In genomic region chr3:148718982-148719862, GRCh38 we compare ENCODE assay signal across 9 cellular contexts. TPM values are rescaled to one million over a fixed set of nuclear protein-coding genes. Genes with fewer than 3 reads are reported as not detected.
DNase-seq lines count a peak whose midpoint lies in the region; ATAC-seq and TF ChIP-seq lines count a peak whose summit lies in the region.
"Had no signal": no experiment of that assay in that cellular context is flagged by ENCODE, and none has a peak within 500 bp of the region (broad histone marks: within the 10 kb centered on the region; RNA-seq: fewer than 3 reads in every experiment).

No MANE protein-coding gene starts in this region.

- 46 to 51% methylated on average over 7 of the region's 7 CpGs for WGBS in thyroid gland, 2 donors

- no peaks in the 10 kb centered on the region for H3K4me1 ChIP-seq in CD4-positive, alpha-beta memory T cell (ENCODE audit: insufficient read depth, low read length)
- H3K4me1 ChIP-seq in thyroid gland = no peaks in the 10 kb centered on the region

- no peaks in the 10 kb centered on the region for H3K27me3 Mint-ChIP-seq in neural crest cell (ENCODE audit: low read depth)
- no peaks in the 10 kb centered on the region for H3K27me3 Mint-ChIP-seq in CD4-positive, alpha-beta memory T cell
- H3K27me3 Mint-ChIP-seq: activated naive CD4-positive, alpha-beta T cell treated with anti-CD3 and anti-CD28 coated beads, Interleukin-2, amount 50 U/mL, for 24 hours had no signal

- no peak overlapping the region for H3K27ac ChIP-seq in CD4-positive, alpha-beta memory T cell (ENCODE audit: low read depth, low read length)
- H3K27ac ChIP-seq in thyroid gland = no peak overlapping the region

- H3K27me3 ChIP-seq in CD4-positive, alpha-beta memory T cell (ENCODE audit: insufficient read depth, low read length) = no peaks in the 10 kb centered on the region
- no peaks in the 10 kb centered on the region for H3K27me3 ChIP-seq in thyroid gland

- TF ChIP-seq CTCF in cardiac fibroblast (IDR thresholded peaks at IDR 0.05; ENCODE audit: low read depth, low read length) (peak; percentile 53), neural crest cell (conservative IDR thresholded peaks at IDR 0.05) (peak; percentile 59), thyroid gland (IDR thresholded peaks at IDR 0.05) (no peak)

- peak; percentile 49 for DNase-seq in DMS53 (lab: John Stamatoyannopoulos, UW)
- DNase-seq in LHCN-M2 (ENCODE audit: low read depth) = peak; percentile 35
- DNase-seq in cardiac fibroblast (ENCODE audit: low read depth in 2 of 2) = peak; percentile 44 to 58
- no peak for DNase-seq in neural crest cell (ENCODE audit: low read depth, low spot score)
- DNase-seq in CD4-positive, alpha-beta memory T cell = no peak
- DNase-seq in thyroid gland = no peak

- TF ChIP-seq POLR2A in thyroid gland (IDR thresholded peaks at IDR 0.05) = no peak

- no peaks in the 10 kb centered on the region for H3K36me3 Mint-ChIP-seq in neural crest cell (ENCODE audit: low read depth)
- H3K36me3 Mint-ChIP-seq in CD4-positive, alpha-beta memory T cell = no peaks in the 10 kb centered on the region
- H3K36me3 Mint-ChIP-seq: activated naive CD4-positive, alpha-beta T cell treated with anti-CD3 and anti-CD28 coated beads, Interleukin-2, amount 50 U/mL, for 24 hours had no signal

- CTCF ChIA-PET in CD4-positive, alpha-beta memory T cell (lab: Charles Lee; ENCODE audit: partially characterized antibody) = no interaction called here

- intact Hi-C loops in CD4-positive, alpha-beta memory T cell (cut with micrococcal nuclease) = no loop called here
- intact Hi-C loops in thyroid gland (cut with DNase I) = no loop called here

- H3K9me3 ChIP-seq in CD4-positive, alpha-beta memory T cell (ENCODE audit: control insufficient read depth in 1 of 2, low read length in 2 of 2) = no peaks in the 10 kb centered on the region
- H3K9me3 ChIP-seq in thyroid gland = no peaks in the 10 kb centered on the region

- H3K27ac Mint-ChIP-seq in neural crest cell (ENCODE audit: unreplicated experiment) = no peak overlapping the region
- H3K27ac Mint-ChIP-seq in CD4-positive, alpha-beta memory T cell = no peak overlapping the region
- H3K27ac Mint-ChIP-seq: activated naive CD4-positive, alpha-beta T cell treated with anti-CD3 and anti-CD28 coated beads, Interleukin-2, amount 50 U/mL, for 24 hours had no signal

- H3K4me3 ChIP-seq in cardiac fibroblast (replicated peaks in 1 of 2; ENCODE audit: low read depth in 2 of 2, low read length in 2 of 2) (no peak overlapping the region), thyroid gland (replicated peaks in 1 of 3) (no peak overlapping the region)
- H3K4me3 ChIP-seq in CD4-positive, alpha-beta memory T cell (ENCODE audit: low read length in 2 of 2) = no peak overlapping the region

- H3K36me3 ChIP-seq in CD4-positive, alpha-beta memory T cell (ENCODE audit: insufficient read depth, low read length) = no peaks in the 10 kb centered on the region
- no peaks in the 10 kb centered on the region for H3K36me3 ChIP-seq in thyroid gland

- no peaks in the 10 kb centered on the region for H3K9me3 Mint-ChIP-seq in neural crest cell
- no peaks in the 10 kb centered on the region for H3K9me3 Mint-ChIP-seq in CD4-positive, alpha-beta memory T cell
- H3K9me3 Mint-ChIP-seq: activated naive CD4-positive, alpha-beta T cell treated with anti-CD3 and anti-CD28 coated beads, Interleukin-2, amount 50 U/mL, for 24 hours had no signal

- H3K4me3 Mint-ChIP-seq in neural crest cell = no peak overlapping the region
- no peak overlapping the region for H3K4me3 Mint-ChIP-seq in CD4-positive, alpha-beta memory T cell
- H3K4me3 Mint-ChIP-seq: activated naive CD4-positive, alpha-beta T cell treated with anti-CD3 and anti-CD28 coated beads, Interleukin-2, amount 50 U/mL, for 24 hours had no signal

- POLR2A ChIA-PET in CD4-positive, alpha-beta memory T cell (lab: Charles Lee; ENCODE audit: partially characterized antibody) = no interaction called here

- H3K4me1 Mint-ChIP-seq in neural crest cell = peaks cover 5% of the 10 kb centered on the region
- H3K4me1 Mint-ChIP-seq in CD4-positive, alpha-beta memory T cell = no peaks in the 10 kb centered on the region
- H3K4me1 Mint-ChIP-seq: activated naive CD4-positive, alpha-beta T cell treated with anti-CD3 and anti-CD28 coated beads, Interleukin-2, amount 50 U/mL, for 24 hours had no signal

- ATAC-seq in GM18868 (IDR thresholded peaks at IDR 0.05; ENCODE audit: unreplicated experiment) = no peak
- ATAC-seq in HG03159 (IDR thresholded peaks at IDR 0.05; ENCODE audit: unreplicated experiment) = no peak

RNA-seq across cellular contexts. Expression of gene AGTR1, which starts 21.5 kb away (rescaled TPM):
- total RNA-seq in LHCN-M2 (2014; rRNA removed) (5.1 and 6.4 TPM in 2 replicates), neural crest cell (2.1 and 2.3 TPM in 2 replicates), thyroid gland (10 to 100 TPM; 11.0 to 28.2 (median 21.8) TPM)
- 2.5 TPM for polyA plus RNA-seq in LHCN-M2 (2012)
- total RNA-seq in CD4-positive, alpha-beta memory T cell = not detected
- polyA plus RNA-seq in CD4-positive, alpha-beta memory T cell = not detected

Comparison
In these comparisons a context has a peak if more than half of its experiments do, and no peak if none do; other contexts are left out.
1. DNase-seq: peak in DMS53 (single experiment), LHCN-M2 (single experiment) and cardiac fibroblast (2 of 2); none in neural crest cell (single experiment), CD4-positive, alpha-beta memory T cell (0 of 5) and thyroid gland (0 of 2).
2. CTCF ChIP-seq: peak in cardiac fibroblast (single experiment) and neural crest cell (single experiment); none in thyroid gland (0 of 6).